In the genomic region with DNA sequence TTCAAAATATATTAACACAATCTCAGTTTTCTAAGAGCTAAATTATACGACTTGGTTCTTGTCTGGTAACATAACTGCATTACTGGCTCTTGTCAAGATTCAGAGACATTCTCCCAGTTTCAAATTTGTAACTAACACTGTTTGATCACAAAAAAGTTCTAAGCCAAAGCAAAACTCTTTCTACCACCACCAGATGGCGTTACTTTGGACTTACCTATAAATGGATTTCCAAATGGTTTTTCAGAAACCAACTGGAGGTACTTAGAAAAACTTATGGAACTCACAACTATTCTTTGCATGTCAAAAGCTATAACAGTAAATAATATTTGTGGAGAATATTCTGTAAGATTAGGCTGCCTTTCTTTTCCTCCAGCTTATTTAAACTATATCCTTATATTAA, we compare ENCODE assay signal across 12 cellular contexts. TPM values are rescaled to one million over a fixed set of nuclear protein-coding genes. Genes with fewer than 3 reads are reported as not detected.
DNase-seq lines count a peak whose midpoint lies in the region; ATAC-seq, FAIRE-seq and TF ChIP-seq lines count a peak whose summit lies in the region.
"Had no signal": no experiment of that assay in that cellular context is flagged by ENCODE, and none has a peak within 500 bp of the region (broad histone marks: within the 10 kb centered on the region; RNA-seq: fewer than 3 reads in every experiment).

No MANE protein-coding gene starts in this region.

- no peak overlapping the region for H3K27ac ChIP-seq in GM23338 (ENCODE audit: low read depth)
- no peak overlapping the region for H3K27ac ChIP-seq in RWPE2 (ENCODE audit: poor library complexity, severe bottlenecking)
- H3K27ac ChIP-seq: pancreas had no signal

- CTCF ChIA-PET in Calu3 (lab: Charles Lee), result no interaction called here

- FAIRE-seq in urothelium cell line (lab: Jason Lieb, UNC), result no peak
- FAIRE-seq: pancreas had no signal

- H3K4me2 ChIP-seq in GM23338, result no peak overlapping the region

- H3K27me3 Mint-ChIP-seq in GM23338 (ENCODE audit: insufficient read depth, low read depth, poor library complexity) (no peaks in the 10 kb centered on the region), immature natural killer cell (ENCODE audit: low read depth in 3 of 3) (peaks cover 0 to 2% (median 0%) of the 10 kb centered on the region in 3 donors), Calu3 (ENCODE audit: unreplicated experiment) (no peaks in the 10 kb centered on the region)
- H3K27me3 Mint-ChIP-seq: activated naive CD8-positive, alpha-beta T cell had no signal

- H3K4me1 ChIP-seq in GM23338 (ENCODE audit: insufficient read depth) (no peaks in the 10 kb centered on the region), RWPE2 (ENCODE audit: insufficient read depth, poor library complexity, severe bottlenecking) (no peaks in the 10 kb centered on the region)
- H3K4me1 ChIP-seq: pancreas had no signal

- H3K36me3 ChIP-seq in GM23338 (ENCODE audit: insufficient read depth) (no peaks in the 10 kb centered on the region), RWPE2 (ENCODE audit: low read depth) (no peaks in the 10 kb centered on the region)
- H3K36me3 ChIP-seq: pancreas had no signal

- DNase-seq in AG10803 (ENCODE audit: low read depth), result no peak
- DNase-seq in GM23338 (ENCODE audit: low spot score), result peak; percentile 67
- DNase-seq in RWPE2 (ENCODE audit: low spot score), result no peak
- DNase-seq in foreskin fibroblast, result peak in 1 of 2 donors; percentile 20
- no peak for DNase-seq in urothelium cell line (ENCODE audit: low spot score)
- no peak for DNase-seq in immature natural killer cell
- DNase-seq in mesenteric fat pad (ENCODE audit: low spot score), result no peak
- DNase-seq in Calu3, result no peak
- DNase-seq: DMS79 treated with DMSO at 0.1 percent for 48 hours, NCI-H2107 had no signal

- no peaks in the 10 kb centered on the region for H3K79me2 ChIP-seq in GM23338 (replicated peaks; ENCODE audit: insufficient read depth)

- H3K4me1 Mint-ChIP-seq in GM23338, result no peaks in the 10 kb centered on the region
- H3K4me1 Mint-ChIP-seq in immature natural killer cell, result peaks cover 0 to 1% of the 10 kb centered on the region in 2 donors
- no peaks in the 10 kb centered on the region for H3K4me1 Mint-ChIP-seq in Calu3 (ENCODE audit: low read depth, unreplicated experiment)

- no peaks in the 10 kb centered on the region for H3F3A ChIP-seq in GM23338 (replicated peaks; ENCODE audit: low read depth)

- H3K4me3 Mint-ChIP-seq in GM23338, result no peak overlapping the region
- H3K4me3 Mint-ChIP-seq in immature natural killer cell, result no peak overlapping the region
- H3K4me3 Mint-ChIP-seq in Calu3 (ENCODE audit: low read depth, unreplicated experiment), result no peak overlapping the region
- H3K4me3 Mint-ChIP-seq: activated naive CD8-positive, alpha-beta T cell had no signal

- H3K27ac Mint-ChIP-seq in GM23338 (no peak overlapping the region), immature natural killer cell (no peak overlapping the region), Calu3 (ENCODE audit: unreplicated experiment) (no peak overlapping the region)
- H3K27ac Mint-ChIP-seq: activated naive CD8-positive, alpha-beta T cell had no signal

- H3K9me3 Mint-ChIP-seq in GM23338 (peaks cover 2% of the 10 kb centered on the region; the same call in 2 of the 3 replicates), immature natural killer cell (peaks cover 0 to 7% (median 3%) of the 10 kb centered on the region in 6 donors), Calu3 (ENCODE audit: low read depth, unreplicated experiment) (no peaks in the 10 kb centered on the region)

- ATAC-seq in GM23338 (no peak), RWPE2 (ENCODE audit: low read depth) (no peak)
- ATAC-seq: pancreas had no signal

- H3K9me2 ChIP-seq in GM23338 (ENCODE audit: insufficient read depth), result no peaks in the 10 kb centered on the region

- peaks cover 3% of the 10 kb centered on the region for H3K9me3 ChIP-seq in RWPE2 (ENCODE audit: severe bottlenecking)
- H3K9me3 ChIP-seq: pancreas had no signal

- no TSS peak for BruUV-seq in Calu3 (replicated peaks; lab: Mats Ljungman, UMichigan)

- peak; percentile 24 for TF ChIP-seq CTCF in AG10803 (conservative IDR thresholded peaks at IDR 0.05; ENCODE audit: low read length)
- peak; percentile 56 to 80 for TF ChIP-seq CTCF in GM23338 (conservative IDR thresholded peaks at IDR 0.05; ENCODE audit: low read depth in 2 of 2)
- TF ChIP-seq CTCF in RWPE2 (IDR thresholded peaks at IDR 0.05; ENCODE audit: poor library complexity, severe bottlenecking), result peak; percentile 56
- TF ChIP-seq CTCF in foreskin fibroblast (IDR thresholded peaks at IDR 0.05; ENCODE audit: low read depth, low read length), result peak; percentile 31
- no peak for TF ChIP-seq CTCF in Calu3 (IDR thresholded peaks at IDR 0.05; ENCODE audit: unreplicated experiment)

- H3K27me3 ChIP-seq in GM23338 (ENCODE audit: insufficient read depth) (no peaks in the 10 kb centered on the region), RWPE2 (ENCODE audit: insufficient read depth, poor library complexity, severe bottlenecking) (no peaks in the 10 kb centered on the region)
- H3K27me3 ChIP-seq: pancreas had no signal

- H3K36me3 Mint-ChIP-seq in GM23338 (ENCODE audit: low read depth) (no peaks in the 10 kb centered on the region), immature natural killer cell (no peaks in the 10 kb centered on the region), Calu3 (ENCODE audit: insufficient read depth, unreplicated experiment) (no peaks in the 10 kb centered on the region)
- H3K36me3 Mint-ChIP-seq: activated naive CD8-positive, alpha-beta T cell had no signal

- H2AFZ ChIP-seq in GM23338, result no peak overlapping the region

- H3K4me3 ChIP-seq in AG10803 (ENCODE audit: low read length), result no peak overlapping the region
- H3K4me3 ChIP-seq in GM23338, result no peak overlapping the region
- H3K4me3 ChIP-seq in RWPE2 (ENCODE audit: severe bottlenecking), result no peak overlapping the region
- no peak overlapping the region for H3K4me3 ChIP-seq in foreskin fibroblast (ENCODE audit: low read depth in 1 of 2, low read length in 2 of 2)
- H3K4me3 ChIP-seq: pancreas had no signal

- intact Hi-C loops in Calu3 (cut with micrococcal nuclease; ENCODE audit: unreplicated experiment), result no loop called here

- no peaks in the 10 kb centered on the region for H4K20me1 ChIP-seq in GM23338 (replicated peaks; ENCODE audit: insufficient read depth)

TF ChIP-seq in GM23338, 12 proteins besides CTCF, POLR2A, EP300 and RAD21 (continues in another document):
- no peak for TF ChIP-seq EZH2 (IDR thresholded peaks at IDR 0.05; ENCODE audit: low read depth, unreplicated experiment)
- TF ChIP-seq ZNF114 (CRISPR knock-in tag; IDR thresholded peaks at IDR 0.05), result no peak
- no peak for TF ChIP-seq POLR2AphosphoS5 (IDR thresholded peaks at IDR 0.05; ENCODE audit: low read depth)
- TF ChIP-seq, protein P1, sequence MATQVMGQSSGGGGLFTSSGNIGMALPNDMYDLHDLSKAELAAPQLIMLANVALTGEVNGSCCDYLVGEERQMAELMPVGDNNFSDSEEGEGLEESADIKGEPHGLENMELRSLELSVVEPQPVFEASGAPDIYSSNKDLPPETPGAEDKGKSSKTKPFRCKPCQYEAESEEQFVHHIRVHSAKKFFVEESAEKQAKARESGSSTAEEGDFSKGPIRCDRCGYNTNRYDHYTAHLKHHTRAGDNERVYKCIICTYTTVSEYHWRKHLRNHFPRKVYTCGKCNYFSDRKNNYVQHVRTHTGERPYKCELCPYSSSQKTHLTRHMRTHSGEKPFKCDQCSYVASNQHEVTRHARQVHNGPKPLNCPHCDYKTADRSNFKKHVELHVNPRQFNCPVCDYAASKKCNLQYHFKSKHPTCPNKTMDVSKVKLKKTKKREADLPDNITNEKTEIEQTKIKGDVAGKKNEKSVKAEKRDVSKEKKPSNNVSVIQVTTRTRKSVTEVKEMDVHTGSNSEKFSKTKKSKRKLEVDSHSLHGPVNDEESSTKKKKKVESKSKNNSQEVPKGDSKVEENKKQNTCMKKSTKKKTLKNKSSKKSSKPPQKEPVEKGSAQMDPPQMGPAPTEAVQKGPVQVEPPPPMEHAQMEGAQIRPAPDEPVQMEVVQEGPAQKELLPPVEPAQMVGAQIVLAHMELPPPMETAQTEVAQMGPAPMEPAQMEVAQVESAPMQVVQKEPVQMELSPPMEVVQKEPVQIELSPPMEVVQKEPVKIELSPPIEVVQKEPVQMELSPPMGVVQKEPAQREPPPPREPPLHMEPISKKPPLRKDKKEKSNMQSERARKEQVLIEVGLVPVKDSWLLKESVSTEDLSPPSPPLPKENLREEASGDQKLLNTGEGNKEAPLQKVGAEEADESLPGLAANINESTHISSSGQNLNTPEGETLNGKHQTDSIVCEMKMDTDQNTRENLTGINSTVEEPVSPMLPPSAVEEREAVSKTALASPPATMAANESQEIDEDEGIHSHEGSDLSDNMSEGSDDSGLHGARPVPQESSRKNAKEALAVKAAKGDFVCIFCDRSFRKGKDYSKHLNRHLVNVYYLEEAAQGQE (IDR thresholded peaks at IDR 0.05; ENCODE audit: unreplicated experiment), result no peak
- no peak for TF ChIP-seq CREB1 (CRISPR knock-in tag; IDR thresholded peaks at IDR 0.05; ENCODE audit: low read depth)

RNA-seq across cellular contexts. Expression of a gene that starts 34.2 kb away (rescaled TPM):
- not detected in 2 replicates for total RNA-seq in GM23338 (2014; rRNA removed; shearing (Covaris generic))
- polyA plus RNA-seq in GM23338 (2016; fragmentation: Nextera tagmentation; extraction: Ambion mirVana) (not detected in 2 replicates), immature natural killer cell (not detected)
- total RNA-seq in mesenteric fat pad (not detected), Calu3 (2022) (not detected in 2 replicates)
- total RNA-seq: pancreas had no signal
- polyA plus RNA-seq: pancreas had no signal
